ENCODE assay signal across 2 cellular contexts in genomic region chr17:78142113-78142861, GRCh38.
TF ChIP-seq lines count a peak whose summit lies in the region.

No MANE protein-coding gene starts in this region.

TF ChIP-seq in A549, 52 proteins besides CTCF, POLR2A, EP300 and RAD21 (continued from another document):
- peak; percentile 42 for TF ChIP-seq FOSL2 (IDR thresholded peaks at IDR 0.05)
- peak; percentile 87 for TF ChIP-seq FOSL2 (CRISPR knock-in tag; IDR thresholded peaks at IDR 0.05)
- 0 out of 2 replicates have a peak, but pooled peaks have one; percentile 45 for TF ChIP-seq PBX3 (IDR thresholded peaks at IDR 0.05)

TF ChIP-seq in HEK293, 187 proteins besides CTCF, POLR2A, EP300 and RAD21 (continued from another document):
- TF ChIP-seq ZNF449 (tag by site-specific recombination; IDR thresholded peaks at IDR 0.05): peak; percentile 99
- TF ChIP-seq KLF1 (tag by site-specific recombination; IDR thresholded peaks at IDR 0.05): peak; percentile 31; the same call in 1 of the 2 replicates
- TF ChIP-seq KLF17 (tag by site-specific recombination; IDR thresholded peaks at IDR 0.05): 0 out of 2 replicates have a peak, but pooled peaks have one; percentile 15
- TF ChIP-seq ZNF184 (tag by site-specific recombination; IDR thresholded peaks at IDR 0.05): no peak
